In the genomic region with DNA sequence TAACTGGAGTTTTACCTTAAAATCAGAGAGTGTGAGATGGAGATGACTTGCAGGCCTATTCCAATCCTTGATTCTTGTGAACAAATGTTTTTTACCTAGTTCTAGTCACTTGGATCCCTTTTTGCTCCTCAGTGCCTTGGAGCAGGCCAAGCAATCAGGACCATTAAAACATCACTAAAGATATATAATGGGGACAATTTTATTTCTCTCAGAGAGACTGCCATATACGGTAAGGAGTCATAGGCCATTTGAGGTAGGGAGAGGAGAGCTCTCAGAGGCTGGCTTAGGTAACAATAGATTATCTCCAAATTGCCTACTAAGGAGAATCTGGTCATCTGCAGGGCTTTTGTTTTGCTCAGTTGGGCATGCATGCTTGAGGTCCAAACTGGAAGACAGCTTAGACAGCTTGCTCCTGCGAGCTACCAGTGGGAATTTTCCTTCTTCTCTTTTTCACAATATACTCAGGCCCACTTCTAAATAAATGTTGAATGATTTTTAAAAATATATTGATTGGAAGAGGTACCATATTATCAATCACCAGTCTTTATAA, we compare ENCODE assay signal across 1 cellular context.
A peak's percentile ranks its signal among the peaks of the same experiment; 100 is the strongest.
TF ChIP-seq lines count a peak whose summit lies in the region.

No MANE protein-coding gene starts in this region.

TF ChIP-seq in HepG2, 621 proteins besides CTCF, POLR2A, EP300 and RAD21:
- TF ChIP-seq FOXK2 (IDR thresholded peaks at IDR 0.05) (no peak), RBFOX2 (IDR thresholded peaks at IDR 0.05; ENCODE audit: low read depth, low read length) (peak; percentile 79), MAFK (conservative IDR thresholded peaks at IDR 0.05 in 1 of 2, IDR thresholded peaks at IDR 0.05 in 1 of 2; ENCODE audit: low read length in 2 of 2) (peak; percentile 7 to 24; a peak in 1 of 4 replicates), POLR2G (IDR thresholded peaks at IDR 0.05; ENCODE audit: low read depth, low read length) (peak; percentile 56), HNRNPL (IDR thresholded peaks at IDR 0.05; ENCODE audit: low read depth, low read length) (0 out of 2 replicates have a peak, but pooled peaks have one; percentile 40), MBNL3 (CRISPR knock-in tag; conservative IDR thresholded peaks at IDR 0.05) (no peak)
TF ChIP-seq in HepG2: peak in this region for 4.
